Comparison of ENCODE assay signal across 1 cellular context in the genomic region with DNA sequence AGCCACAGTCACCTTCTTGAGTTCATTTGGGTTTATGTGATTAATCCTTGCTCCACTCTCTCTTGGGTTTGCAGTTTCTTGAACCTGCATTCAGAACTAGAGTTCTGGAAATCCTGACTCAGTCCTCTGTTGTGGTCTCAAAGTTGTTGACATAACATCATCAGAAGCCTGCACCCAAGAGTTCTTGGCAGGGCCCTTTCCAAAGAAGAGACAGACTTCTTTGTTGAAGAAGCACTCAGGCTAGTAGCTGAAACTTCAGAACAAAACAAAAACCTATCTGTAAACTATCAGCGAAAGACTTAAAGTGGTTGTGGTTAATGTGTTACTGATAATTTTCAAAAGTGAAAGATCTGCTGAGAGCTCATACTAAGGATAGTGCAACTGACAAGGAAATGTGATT.
TF ChIP-seq lines count a peak whose summit lies in the region.

No MANE protein-coding gene starts in this region.

TF ChIP-seq in HCT116, 20 proteins besides CTCF, POLR2A, EP300 and RAD21 (continued from another document):
- TF ChIP-seq, protein P1, sequence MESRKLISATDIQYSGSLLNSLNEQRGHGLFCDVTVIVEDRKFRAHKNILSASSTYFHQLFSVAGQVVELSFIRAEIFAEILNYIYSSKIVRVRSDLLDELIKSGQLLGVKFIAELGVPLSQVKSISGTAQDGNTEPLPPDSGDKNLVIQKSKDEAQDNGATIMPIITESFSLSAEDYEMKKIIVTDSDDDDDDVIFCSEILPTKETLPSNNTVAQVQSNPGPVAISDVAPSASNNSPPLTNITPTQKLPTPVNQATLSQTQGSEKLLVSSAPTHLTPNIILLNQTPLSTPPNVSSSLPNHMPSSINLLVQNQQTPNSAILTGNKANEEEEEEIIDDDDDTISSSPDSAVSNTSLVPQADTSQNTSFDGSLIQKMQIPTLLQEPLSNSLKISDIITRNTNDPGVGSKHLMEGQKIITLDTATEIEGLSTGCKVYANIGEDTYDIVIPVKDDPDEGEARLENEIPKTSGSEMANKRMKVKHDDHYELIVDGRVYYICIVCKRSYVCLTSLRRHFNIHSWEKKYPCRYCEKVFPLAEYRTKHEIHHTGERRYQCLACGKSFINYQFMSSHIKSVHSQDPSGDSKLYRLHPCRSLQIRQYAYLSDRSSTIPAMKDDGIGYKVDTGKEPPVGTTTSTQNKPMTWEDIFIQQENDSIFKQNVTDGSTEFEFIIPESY (IDR thresholded peaks at IDR 0.05; ENCODE audit: extremely low read depth, insufficient replicate concordance, low read length) = no peak
- peak; percentile 63; the same call in 1 of the 2 replicates for TF ChIP-seq CEBPB (IDR thresholded peaks at IDR 0.05; ENCODE audit: low read depth)
- no peak for TF ChIP-seq ELF1 (IDR thresholded peaks at IDR 0.05; ENCODE audit: borderline replicate concordance, low read depth)
- TF ChIP-seq CBX3 (IDR thresholded peaks at IDR 0.05; ENCODE audit: low read depth) = peak; percentile 32; the same call in 1 of the 2 replicates
- peak; percentile 65 for TF ChIP-seq FOSL1 (IDR thresholded peaks at IDR 0.05; ENCODE audit: low read depth)
- no peak for TF ChIP-seq EZH2phosphoT487 (IDR thresholded peaks at IDR 0.05; ENCODE audit: borderline replicate concordance)
- 0 out of 2 replicates have a peak, but pooled peaks have one; percentile 16 for TF ChIP-seq POLR2AphosphoS5 (IDR thresholded peaks at IDR 0.05; ENCODE audit: low read depth, low read length)
- TF ChIP-seq ZFX (IDR thresholded peaks at IDR 0.05) = no peak
